Comparison of ENCODE assay signal across 17 cellular contexts in the genomic region with DNA sequence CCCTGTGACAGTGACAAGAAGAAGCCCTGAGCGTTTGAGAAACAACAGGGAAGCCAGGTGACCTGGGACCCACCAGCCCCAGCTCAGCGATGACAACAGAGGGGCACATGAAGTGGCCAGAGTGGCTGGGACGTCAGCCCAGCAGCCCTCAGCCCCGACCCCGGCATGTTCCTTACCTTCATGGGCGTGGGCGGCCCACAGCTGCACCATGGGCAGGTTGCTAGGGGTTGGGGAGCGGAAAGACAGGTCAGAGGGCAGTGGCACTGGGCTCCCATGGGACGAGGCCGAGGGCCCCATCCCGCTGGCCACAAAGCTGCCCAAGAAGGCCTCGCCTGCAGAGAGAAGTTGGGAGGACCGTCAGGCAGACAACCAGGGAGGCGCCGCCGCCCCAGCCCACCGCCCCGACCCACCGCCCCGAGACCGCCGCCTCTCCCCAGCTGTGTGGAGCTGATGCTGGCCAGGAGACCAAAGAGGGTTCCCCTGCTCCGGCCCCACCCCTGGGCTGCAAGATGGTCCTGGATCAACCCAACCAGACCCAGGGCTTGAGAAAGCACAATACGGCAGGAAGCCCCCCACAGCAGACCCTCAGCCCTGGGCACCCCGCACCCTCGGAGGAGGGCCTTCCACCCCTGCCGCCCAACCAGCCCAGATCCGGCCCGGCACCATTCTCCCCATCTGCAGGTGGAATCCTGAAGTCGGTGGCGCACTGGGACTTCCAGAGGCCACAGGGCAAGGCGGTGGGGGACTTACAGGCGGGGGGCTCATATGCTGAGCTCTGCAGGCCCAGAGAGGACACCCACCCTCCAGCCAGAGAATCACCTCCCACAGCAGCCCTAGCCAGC. TPM values are rescaled to one million over a fixed set of nuclear protein-coding genes. Genes with fewer than 3 reads are reported as not detected.
DNase-seq lines count a peak whose midpoint lies in the region; ATAC-seq, FAIRE-seq and TF ChIP-seq lines count a peak whose summit lies in the region.
"Had no signal": no experiment of that assay in that cellular context is flagged by ENCODE, and none has a peak within 500 bp of the region (broad histone marks: within the 10 kb centered on the region; RNA-seq: fewer than 3 reads in every experiment).

No MANE protein-coding gene starts in this region.

- peak overlapping the region; percentile 86; the same call in 1 of the 2 replicates for H3K4me2 ChIP-seq in DND-41 (ENCODE audit: insufficient read depth, low read length)
- H3K4me2 ChIP-seq in K562 (ENCODE audit: insufficient read depth, low read length): no peak overlapping the region

- no TSS peak for BruUV-seq in K562 (replicated peaks; lab: Mats Ljungman, UMichigan)

- in situ Hi-C loops in K562 (cut with MboI): no loop called here

- no peaks in the 10 kb centered on the region for H3K9me3 Mint-ChIP-seq in CD4-positive, CD25-positive, alpha-beta regulatory T cell
- no peaks in the 10 kb centered on the region for H3K9me3 Mint-ChIP-seq in natural killer cell treated with Interleukin-12 subunit alpha and Interleukin-12 subunit beta and Interleukin-15 and Interleukin-18, amount 100 ng/mL, for 72 hours

- peak overlapping the region; percentile 61 to 92 (median 88) for H3K4me3 Mint-ChIP-seq in CD4-positive, CD25-positive, alpha-beta regulatory T cell
- peak overlapping the region; percentile 89 for H3K4me3 Mint-ChIP-seq in natural killer cell treated with Interleukin-12 subunit alpha and Interleukin-12 subunit beta and Interleukin-15 and Interleukin-18, amount 100 ng/mL, for 72 hours

- intact Hi-C loops in K562 (cut with micrococcal nuclease): no loop called here

- FAIRE-seq in K562 (lab: Jason Lieb, UNC) (no peak), GM12891 (lab: Jason Lieb, UNC) (no peak)
- FAIRE-seq: G401.6 had no signal

- H3K27me3 Mint-ChIP-seq in CD4-positive, CD25-positive, alpha-beta regulatory T cell: no peaks in the 10 kb centered on the region
- no peaks in the 10 kb centered on the region for H3K27me3 Mint-ChIP-seq in natural killer cell treated with Interleukin-12 subunit alpha and Interleukin-12 subunit beta and Interleukin-15 and Interleukin-18, amount 100 ng/mL, for 72 hours

- no peaks in the 10 kb centered on the region for H3K27me3 ChIP-seq in CD4-positive, CD25-positive, alpha-beta regulatory T cell (ENCODE audit: control insufficient read depth, insufficient read depth, low read length)
- H3K27me3 ChIP-seq in DND-41 (ENCODE audit: insufficient read depth, low read length, poor library complexity) (no peaks in the 10 kb centered on the region), K562 (ENCODE audit: control insufficient read depth in 2 of 2, insufficient read depth in 2 of 2, low read length in 2 of 2) (no peaks in the 10 kb centered on the region)

- CTCF ChIA-PET in K562 (lab: Yijun Ruan, JAX; ENCODE audit: low intra/inter-chr PET ratio): no interaction called here

- peak overlapping the region in 2 of 3 donors; percentile 69 to 82 for H3K27ac Mint-ChIP-seq in CD4-positive, CD25-positive, alpha-beta regulatory T cell
- peak overlapping the region; percentile 51 to 53 for H3K27ac Mint-ChIP-seq in natural killer cell treated with Interleukin-12 subunit alpha and Interleukin-12 subunit beta and Interleukin-15 and Interleukin-18, amount 100 ng/mL, for 72 hours

- no peak for ATAC-seq in CD4-positive, CD25-positive, alpha-beta regulatory T cell (ENCODE audit: low read depth in 2 of 2)
- ATAC-seq in DND-41 (ENCODE audit: insufficient read depth, low read depth): no peak
- no peak for ATAC-seq in K562
- no peak for ATAC-seq in natural killer cell treated with Interleukin-12 subunit alpha and Interleukin-12 subunit beta and Interleukin-15 and Interleukin-18, amount 100 ng/mL, for 72 hours
- no peak for ATAC-seq in HG02973 (IDR thresholded peaks at IDR 0.05; ENCODE audit: unreplicated experiment)

- H3K4me1 ChIP-seq in CD4-positive, CD25-positive, alpha-beta regulatory T cell (ENCODE audit: control insufficient read depth, insufficient read depth, low read length, poor library complexity, severe bottlenecking): peaks cover 34% of the 10 kb centered on the region
- H3K4me1 ChIP-seq in DND-41 (ENCODE audit: insufficient read depth, low read length) (peaks cover 25% of the 10 kb centered on the region), K562 (replicated peaks in 1 of 2; ENCODE audit: control insufficient read depth in 2 of 2, insufficient read depth in 2 of 2, low read length in 2 of 2) (peaks cover 0 to 18% of the 10 kb centered on the region in 2 experiments; a peak in 1 of 5 replicates)

- POLR2A ChIA-PET in K562 (lab: Yijun Ruan, JAX): interaction anchor here (0.8 to 1.2 kb wide), 3 partner anchors 12 to 22 kb away, joined by 3 read pairs; no protein-coding TSS in a partner anchor

- no peak overlapping the region for H3K27ac ChIP-seq in CD4-positive, CD25-positive, alpha-beta regulatory T cell (ENCODE audit: insufficient read depth, low read length, poor library complexity, severe bottlenecking)
- H3K27ac ChIP-seq in DND-41 (ENCODE audit: low read length) (peak overlapping the region; percentile 3; the same call in 1 of the 2 replicates), K562 (ENCODE audit: extremely low read depth, low read depth, low read length) (no peak overlapping the region)
- H3K27ac ChIP-seq: epithelial cell of prostate had no signal

- peaks cover 39% of the 10 kb centered on the region for H3K36me3 ChIP-seq in CD4-positive, CD25-positive, alpha-beta regulatory T cell (ENCODE audit: control insufficient read depth, insufficient read depth, low read length)
- peaks cover 53% of the 10 kb centered on the region for H3K36me3 ChIP-seq in DND-41 (ENCODE audit: insufficient read depth, low read length)
- H3K36me3 ChIP-seq in K562 (ENCODE audit: control insufficient read depth, insufficient read depth, low read length): peaks cover 29% of the 10 kb centered on the region; the same call in 2 of the 3 replicates

- no peak for DNase-seq in CD4-positive, CD25-positive, alpha-beta regulatory T cell
- DNase-seq in DND-41 (no peak), K562 (ENCODE audit: extremely low read depth in 1 of 4, low spot score in 3 of 4) (no peak), GM12891 (ENCODE audit: insufficient read length, low spot score) (no peak), NCI-H748 (lab: John Stamatoyannopoulos, UW; ENCODE audit: unreplicated experiment) (no peak)
- DNase-seq in natural killer cell treated with Interleukin-12 subunit alpha and Interleukin-12 subunit beta and Interleukin-15 and Interleukin-18, amount 100 ng/mL, for 72 hours (ENCODE audit: low spot score): no peak
- DNase-seq: activated CD4-positive, alpha-beta T cell treated with anti-CD3 and anti-CD28 coated beads, Interleukin-2, amount 50 U/mL, for 4 hours; activated effector memory CD4-positive, alpha-beta T cell treated with anti-CD3 and anti-CD28 coated beads, Interleukin-2, amount 50 U/mL, for 16 hours; central memory CD4-positive, alpha-beta T cell; MV-4-11; NCI-H82; Right ventricle myocardium superior; stimulated activated CD4-positive, alpha-beta T cell treated with anti-CD3 and anti-CD28 coated beads, Interleukin-15, amount 100 ng/mL, for 24 hours; T1000 had no signal

- no peak overlapping the region for H2AFZ ChIP-seq in DND-41 (ENCODE audit: low read depth, low read length)
- H2AFZ ChIP-seq in K562 (ENCODE audit: low read depth, low read length): no peak overlapping the region

- WGBS in K562 (ENCODE audit: insufficient coverage, low coverage, missing lambda C conversion rate): 85% methylated on average over 19 of the region's 33 CpGs

- peaks cover 26% of the 10 kb centered on the region for H4K20me1 ChIP-seq in DND-41 (ENCODE audit: insufficient read depth, low read length)
- no peaks in the 10 kb centered on the region for H4K20me1 ChIP-seq in K562 (replicated peaks; ENCODE audit: control insufficient read depth, insufficient read depth, low read length)

- TF ChIP-seq POLR2A in K562 (conservative IDR thresholded peaks at IDR 0.05) (no peak), GM12891 (IDR thresholded peaks at IDR 0.05; ENCODE audit: low read depth, low read length) (no peak)

- H3K9me1 ChIP-seq in K562 (ENCODE audit: control insufficient read depth, insufficient read depth, low read length): no peaks in the 10 kb centered on the region

- TF ChIP-seq CTCF in DND-41 (IDR thresholded peaks at IDR 0.05; ENCODE audit: borderline replicate concordance, extremely low read depth, low read length, poor library complexity, severe bottlenecking) (no peak), K562 (IDR thresholded peaks at IDR 0.05 in 2 of 3, conservative IDR thresholded peaks at IDR 0.05 in 1 of 3; ENCODE audit: insufficient read depth in 2 of 3, low read depth in 1 of 3, low read length in 3 of 3) (no peak)

- H3K4me1 Mint-ChIP-seq in CD4-positive, CD25-positive, alpha-beta regulatory T cell: peaks cover 0 to 51% (median 18%) of the 10 kb centered on the region in 4 donors
- H3K4me1 Mint-ChIP-seq in natural killer cell treated with Interleukin-12 subunit alpha and Interleukin-12 subunit beta and Interleukin-15 and Interleukin-18, amount 100 ng/mL, for 72 hours (ENCODE audit: low read depth in 2 of 2): peaks cover 28% of the 10 kb centered on the region in 2 donors

- H3K9me3 ChIP-seq in CD4-positive, CD25-positive, alpha-beta regulatory T cell (ENCODE audit: control insufficient read depth in 2 of 2, low read length in 2 of 2): no peaks in the 10 kb centered on the region
- H3K9me3 ChIP-seq in DND-41 (ENCODE audit: insufficient read depth, low read length, severe bottlenecking) (no peaks in the 10 kb centered on the region), K562 (replicated peaks; ENCODE audit: control insufficient read depth, insufficient read depth, low read depth, low read length) (no peaks in the 10 kb centered on the region)

- H3K9ac ChIP-seq in DND-41 (ENCODE audit: low read depth, low read length) (peak overlapping the region; percentile 17; the same call in 1 of the 2 replicates), K562 (ENCODE audit: insufficient read depth in 1 of 2, low read depth in 2 of 2, low read length in 2 of 2) (no peak overlapping the region)

- H3K79me2 ChIP-seq in DND-41 (ENCODE audit: insufficient read depth, low read length) (peaks cover 64% of the 10 kb centered on the region), K562 (ENCODE audit: control insufficient read depth, insufficient read depth, low read length) (no peaks in the 10 kb centered on the region; the same call in 2 of the 3 replicates)

- TF ChIP-seq EP300 in K562 (IDR thresholded peaks at IDR 0.05; ENCODE audit: low read length): no peak

- peaks cover 18% of the 10 kb centered on the region for H3K36me3 Mint-ChIP-seq in CD4-positive, CD25-positive, alpha-beta regulatory T cell
- H3K36me3 Mint-ChIP-seq in natural killer cell treated with Interleukin-12 subunit alpha and Interleukin-12 subunit beta and Interleukin-15 and Interleukin-18, amount 100 ng/mL, for 72 hours: no peaks in the 10 kb centered on the region

- no peak for TF ChIP-seq RAD21 in K562 (CRISPR knock-in tag; conservative IDR thresholded peaks at IDR 0.05 in 1 of 2, IDR thresholded peaks at IDR 0.05 in 1 of 2)

- H3K4me3 ChIP-seq in CD4-positive, CD25-positive, alpha-beta regulatory T cell (ENCODE audit: low read depth, low read length): no peak overlapping the region
- H3K4me3 ChIP-seq in DND-41 (ENCODE audit: low read depth in 1 of 2, low read length in 2 of 2): no peak overlapping the region
- H3K4me3 ChIP-seq in K562: no peak overlapping the region

RNA-seq across cellular contexts. Expression of gene TNRC18, which starts 29.1 kb away (rescaled TPM):
- total RNA-seq in CD4-positive, CD25-positive, alpha-beta regulatory T cell: 80.1 TPM
- polyA plus RNA-seq in CD4-positive, CD25-positive, alpha-beta regulatory T cell: under 1 TPM; 0.17 to 0.78 (median 0.59) TPM
- 41.9 and 74.6 TPM in 2 replicates for total RNA-seq in K562 (2011; cell fraction: chromatin; rRNA removed; ENCODE audit: low replicate concordance)
- total RNA-seq in K562 (2011; cell fraction: nucleolus; rRNA removed): 31.5 and 35.9 TPM in 2 replicates
- total RNA-seq in K562 (2011; cell fraction: nucleoplasm; rRNA removed): 35.6 and 54.7 TPM in 2 replicates
- 14.3 and 18.0 TPM in 2 replicates for total RNA-seq in K562 (2014; rRNA removed)
- total RNA-seq in K562 (2014; rRNA removed; fragmentation: Illumina TruSeq; extraction: Trizol): 10.8 and 12.1 TPM in 2 replicates
- 19.8 and 23.5 TPM in 2 replicates for total RNA-seq in K562 (2015; rRNA removed; fragmentation: Illumina TruSeq; extraction: Trizol)
- total RNA-seq in K562 (2021): 29.8 and 43.2 TPM in 2 replicates
- polyA plus RNA-seq in K562 (2011; rRNA removed): 3.2 and 4.2 TPM in 2 replicates
- 3.5 and 8.3 TPM in 2 replicates for polyA plus RNA-seq in K562 (2011; cell fraction: cytosol; rRNA removed)
- polyA plus RNA-seq in K562 (2011; cell fraction: nucleus; rRNA removed): 12.6 and 17.1 TPM in 2 replicates
- 25.7 and 34.0 TPM in 2 replicates for polyA plus RNA-seq in K562 (2012)
- polyA plus RNA-seq in K562 (2014; fragmentation: Illumina TruSeq; extraction: Trizol): 22.3 and 22.7 TPM in 2 replicates
- under 1 TPM; 0.03 TPM for polyA plus RNA-seq in K562 (2014; fragmentation: Nextera tagmentation; extraction: Ambion mirVana)
- 19.2 and 27.2 TPM in 2 replicates for polyA plus RNA-seq in K562 (2014; rRNA removed)
- polyA minus RNA-seq in K562 (2011; rRNA and poly(A)+ RNA removed): 10.0 and 10.2 TPM in 2 replicates
- 18.2 and 26.2 TPM in 2 replicates for polyA minus RNA-seq in K562 (2011; cell fraction: cytosol; rRNA and poly(A)+ RNA removed)
- polyA minus RNA-seq in K562 (2011; cell fraction: nucleus; rRNA and poly(A)+ RNA removed): 11.3 and 12.7 TPM in 2 replicates
- total RNA-seq in natural killer cell treated with Interleukin-12 subunit alpha and Interleukin-12 subunit beta and Interleukin-15 and Interleukin-18, amount 100 ng/mL, for 72 hours: 10 to 100 TPM; 81.2 to 87.6 TPM
- 14.7 TPM for polyA plus RNA-seq in GM12891 (2012; ENCODE audit: low read depth, missing spikeins)
